ENCODE assay signal across 8 cellular contexts in the genomic region with DNA sequence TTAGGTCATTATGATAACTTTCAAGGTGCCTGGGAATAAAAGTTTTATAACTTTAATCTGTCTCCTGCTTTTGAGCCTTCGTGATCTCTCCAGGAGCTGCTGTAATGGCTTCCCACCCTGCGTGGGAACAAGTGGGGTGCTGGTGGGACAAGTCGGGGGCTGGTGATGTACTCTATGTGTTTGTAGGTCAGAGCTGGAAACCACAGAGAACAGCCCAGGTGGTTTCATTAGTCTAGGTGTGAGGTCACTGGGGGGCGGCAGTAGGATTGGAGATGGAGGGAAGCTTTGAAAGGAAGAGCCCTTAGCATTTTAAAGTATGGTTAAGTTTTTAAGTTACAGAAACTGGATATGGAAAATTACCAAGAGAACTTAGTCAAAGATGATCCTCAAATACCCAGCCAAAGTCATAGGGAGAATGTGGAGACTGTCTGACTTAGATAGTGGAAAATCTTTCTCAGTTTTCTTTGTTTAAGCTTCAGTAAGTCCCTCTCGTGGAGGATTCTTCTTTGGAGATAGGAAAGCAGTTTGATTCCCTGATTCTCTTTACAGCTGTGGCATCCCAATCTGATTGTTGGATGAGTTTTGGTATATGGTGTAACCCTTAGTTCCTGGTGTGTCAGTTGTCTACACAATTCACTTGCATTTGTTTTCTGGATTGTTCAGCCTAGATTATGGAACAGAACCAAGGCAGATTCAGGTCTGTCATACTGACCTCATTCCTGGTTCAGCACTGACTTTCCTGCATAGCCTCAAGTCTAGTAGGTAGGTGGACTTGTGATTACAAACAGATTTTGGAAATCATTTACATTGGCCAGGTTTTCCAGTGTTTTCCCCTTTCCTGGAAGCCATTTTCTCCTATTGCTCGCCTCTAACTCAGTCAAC.
DNase-seq lines count a peak whose midpoint lies in the region; ATAC-seq and TF ChIP-seq lines count a peak whose summit lies in the region.

No MANE protein-coding gene starts in this region.

- DNase-seq in SK-N-MC (ENCODE audit: low read depth, low spot score) (no peak), natural killer cell (no peak), NCI-H1436 treated with DMSO at 0.1 percent for 48 hours (lab: John Stamatoyannopoulos, UW) (no peak), germinal center (ENCODE audit: low spot score) (no peak), medulla oblongata (ENCODE audit: extremely low spot score) (no peak)
- no peak for DNase-seq in naive thymus-derived CD4-positive, alpha-beta T cell

- H3K9ac ChIP-seq in SK-N-MC (ENCODE audit: insufficient read length), result peak overlapping the region; percentile 7

- ATAC-seq in GM18498 (IDR thresholded peaks at IDR 0.05; ENCODE audit: unreplicated experiment) (peak; percentile 92), natural killer cell (peak in 2 of 3 donors; percentile 40 to 67)
- ATAC-seq in naive thymus-derived CD4-positive, alpha-beta T cell, result no peak

- H3K27me3 Mint-ChIP-seq in natural killer cell (ENCODE audit: low read depth in 2 of 2), result no peaks in the 10 kb centered on the region
- H3K27me3 Mint-ChIP-seq in naive thymus-derived CD4-positive, alpha-beta T cell, result no peaks in the 10 kb centered on the region

- H3K36me3 ChIP-seq in HEK293 (ENCODE audit: control insufficient read depth in 2 of 2, insufficient read depth in 1 of 2, low read length in 2 of 2) (no peaks in the 10 kb centered on the region), SK-N-MC (ENCODE audit: insufficient read depth, low read length) (no peaks in the 10 kb centered on the region)
- no peaks in the 10 kb centered on the region for H3K36me3 ChIP-seq in naive thymus-derived CD4-positive, alpha-beta T cell (ENCODE audit: control insufficient read depth in 2 of 3, insufficient read depth in 3 of 3, low read length in 3 of 3)

- CTCF ChIA-PET in HEK293 (lab: Yijun Ruan, JAX), result interaction anchor here (1.1 kb wide), 1 partner anchor 14 kb away, joined by 3 read pairs; no protein-coding TSS in a partner anchor
- CTCF ChIA-PET in naive thymus-derived CD4-positive, alpha-beta T cell (lab: Charles Lee), result no interaction called here

- no peaks in the 10 kb centered on the region for H3K27me3 ChIP-seq in naive thymus-derived CD4-positive, alpha-beta T cell (ENCODE audit: control insufficient read depth in 2 of 2, insufficient read depth in 2 of 2, low read length in 2 of 2)

- H3K9me3 ChIP-seq in HEK293 (ENCODE audit: control insufficient read depth, insufficient read depth, low read depth, low read length) (no peaks in the 10 kb centered on the region), SK-N-MC (ENCODE audit: low read depth, low read length) (no peaks in the 10 kb centered on the region)
- H3K9me3 ChIP-seq in naive thymus-derived CD4-positive, alpha-beta T cell (ENCODE audit: control insufficient read depth in 2 of 3, low read length in 3 of 3), result no peaks in the 10 kb centered on the region

- H3K4me3 Mint-ChIP-seq in natural killer cell, result peak overlapping the region; percentile 45
- peak overlapping the region in 1 of 10 donors; percentile 21 for H3K4me3 Mint-ChIP-seq in naive thymus-derived CD4-positive, alpha-beta T cell

- H3K27ac ChIP-seq in HEK293 (ENCODE audit: extremely low read depth, low read depth, low read length) (no peak overlapping the region), SK-N-MC (peak overlapping the region; percentile 76)
- H3K27ac ChIP-seq in naive thymus-derived CD4-positive, alpha-beta T cell (ENCODE audit: low read depth, low read length), result no peak overlapping the region

- no peaks in the 10 kb centered on the region for H3K9me3 Mint-ChIP-seq in natural killer cell
- H3K9me3 Mint-ChIP-seq in naive thymus-derived CD4-positive, alpha-beta T cell, result no peaks in the 10 kb centered on the region

- peak overlapping the region; percentile 88 to 93 for H3K27ac Mint-ChIP-seq in natural killer cell
- no peak overlapping the region for H3K27ac Mint-ChIP-seq in naive thymus-derived CD4-positive, alpha-beta T cell

- TF ChIP-seq CTCF in HEK293 (tag by site-specific recombination; IDR thresholded peaks at IDR 0.05) (no peak), natural killer cell (IDR thresholded peaks at IDR 0.05) (no peak)

- intact Hi-C loops in natural killer cell (cut with micrococcal nuclease), result no loop called here
- intact Hi-C loops in naive thymus-derived CD4-positive, alpha-beta T cell (cut with micrococcal nuclease), result no loop called here

- no peaks in the 10 kb centered on the region for H3K36me3 Mint-ChIP-seq in natural killer cell
- H3K36me3 Mint-ChIP-seq in naive thymus-derived CD4-positive, alpha-beta T cell, result peaks cover 0 to 23% (median 7%) of the 10 kb centered on the region in 5 donors

- peaks cover 23% of the 10 kb centered on the region for H3K4me1 ChIP-seq in HEK293 (ENCODE audit: control insufficient read depth, insufficient read depth, low read length)
- H3K4me1 ChIP-seq in naive thymus-derived CD4-positive, alpha-beta T cell (ENCODE audit: control insufficient read depth in 2 of 2, insufficient read depth in 2 of 2, low read length in 2 of 2), result peaks cover 0 to 6% of the 10 kb centered on the region in 2 donors

- H3K4me3 ChIP-seq in HEK293 (ENCODE audit: low read depth, low read length) (no peak overlapping the region), SK-N-MC (peak overlapping the region; percentile 17; the same call in 1 of the 2 replicates)
- H3K4me3 ChIP-seq in naive thymus-derived CD4-positive, alpha-beta T cell (ENCODE audit: low read length), result no peak overlapping the region

- peaks cover 73 to 82% of the 10 kb centered on the region in 2 donors for H3K4me1 Mint-ChIP-seq in natural killer cell
- peaks cover 24 to 57% (median 39%) of the 10 kb centered on the region in 7 donors for H3K4me1 Mint-ChIP-seq in naive thymus-derived CD4-positive, alpha-beta T cell

- POLR2A ChIA-PET in HEK293 (lab: Yijun Ruan, JAX), result no interaction called here
- POLR2A ChIA-PET in naive thymus-derived CD4-positive, alpha-beta T cell (lab: Charles Lee), result no interaction called here

TF ChIP-seq in HEK293, 187 proteins besides CTCF, POLR2A, EP300 and RAD21:
- TF ChIP-seq ZNF324 (tag by site-specific recombination; IDR thresholded peaks at IDR 0.05) (no peak), ZNF341 (tag by site-specific recombination; IDR thresholded peaks at IDR 0.05; ENCODE audit: low read depth) (0 out of 2 replicates have a peak, but pooled peaks have one; percentile 21), ZIC2 (tag by site-specific recombination; IDR thresholded peaks at IDR 0.05) (peak; percentile 58; the same call in 1 of the 2 replicates), ZFHX2 (tag by site-specific recombination; conservative IDR thresholded peaks at IDR 0.05) (peak; percentile 29), ZNF600 (tag by site-specific recombination; IDR thresholded peaks at IDR 0.05) (0 out of 2 replicates have a peak, but pooled peaks have one; percentile 40)

Comparison
In these comparisons a context has a peak if more than half of its experiments do, and no peak if none do; other contexts are left out.
1. H3K27ac Mint-ChIP-seq: peak in natural killer cell (2 of 2); none in naive thymus-derived CD4-positive, alpha-beta T cell (0 of 9).